In genomic region chr19:1019980-1020867, GRCh38 we compare ENCODE assay signal across 6 cellular contexts. TPM values are rescaled to one million over a fixed set of nuclear protein-coding genes. Genes with fewer than 3 reads are reported as not detected.
DNase-seq lines count a peak whose midpoint lies in the region; ATAC-seq lines count a peak whose summit lies in the region.

No MANE protein-coding gene starts in this region.

- peaks cover 23% of the 10 kb centered on the region for H3K79me1 ChIP-seq in mesendoderm (ENCODE audit: low read length)

- peak overlapping the region; percentile 44 for H3K4ac ChIP-seq in mesendoderm (ENCODE audit: low read depth, low read length)

- no peaks in the 10 kb centered on the region for H3K9me3 Mint-ChIP-seq in activated T-helper 17 cell treated with anti-CD3 and anti-CD28 coated beads, Interleukin-2, amount 50 U/mL, for 72 hours

- H3K4me3 ChIP-seq in GM23248 (peak overlapping the region; percentile 85), mesendoderm (ENCODE audit: low read length) (peak overlapping the region; percentile 77)

- H3K27ac Mint-ChIP-seq in activated T-helper 17 cell treated with anti-CD3 and anti-CD28 coated beads, Interleukin-2, amount 50 U/mL, for 72 hours = peak overlapping the region; percentile 100

- H2AK5ac ChIP-seq in mesendoderm (ENCODE audit: low read length) = no peak overlapping the region

- no peak overlapping the region for H2BK5ac ChIP-seq in mesendoderm (ENCODE audit: low read length)

- peak overlapping the region; percentile 94 for H3K9ac ChIP-seq in GM23248
- peak overlapping the region; percentile 87 for H3K9ac ChIP-seq in mesendoderm (ENCODE audit: low read length)

- H2BK120ac ChIP-seq in mesendoderm (ENCODE audit: low read depth, low read length) = no peak overlapping the region

- H3K9me2 ChIP-seq in GM23248 (ENCODE audit: insufficient read depth) = no peaks in the 10 kb centered on the region

- H3K4me2 ChIP-seq in GM23248 (ENCODE audit: unreplicated experiment) = peak overlapping the region; percentile 92
- peak overlapping the region; percentile 85 for H3K4me2 ChIP-seq in mesendoderm (ENCODE audit: low read length)

- H3K36me3 ChIP-seq in GM23248 (ENCODE audit: low read depth) (no peaks in the 10 kb centered on the region), mesendoderm (ENCODE audit: control insufficient read depth, insufficient read depth, low read length) (no peaks in the 10 kb centered on the region)

- no peak overlapping the region for H2AFZ ChIP-seq in GM23248

- in situ Hi-C loops in GM23248 (cut with MboI) = no loop called here

- no peaks in the 10 kb centered on the region; the same call in 1 of the 2 replicates for H4K20me1 ChIP-seq in GM23248 (ENCODE audit: insufficient read depth)

- H3K27me3 ChIP-seq in GM23248 (replicated peaks; ENCODE audit: insufficient read depth) (no peaks in the 10 kb centered on the region), mesendoderm (ENCODE audit: insufficient read depth, low read length, poor library complexity) (no peaks in the 10 kb centered on the region)

- peak overlapping the region; percentile 97 for H3K18ac ChIP-seq in mesendoderm (ENCODE audit: low read length)

- peak overlapping the region; percentile 96 for H3K56ac ChIP-seq in mesendoderm (ENCODE audit: low read length)

- peaks cover 30% of the 10 kb centered on the region for H3K36me3 Mint-ChIP-seq in activated T-helper 17 cell treated with anti-CD3 and anti-CD28 coated beads, Interleukin-2, amount 50 U/mL, for 72 hours (ENCODE audit: low read depth)

- WGBS in GM23248 (ENCODE audit: low coverage in 1 of 2, low lambda C conversion rate in 2 of 2, missing lambda C conversion rate in 2 of 2), 2 experiments = 2 to 4% methylated on average over 34 to 60 of the region's 60 CpGs
- WGBS in mesendoderm (ENCODE audit: extremely low coverage, insufficient coverage, low lambda C conversion rate) = no CpG with 5 or more reads among the region's 60 CpGs

- no peak overlapping the region for H4K8ac ChIP-seq in mesendoderm (ENCODE audit: low read depth, low read length)

- H3F3A ChIP-seq in GM23248 (ENCODE audit: insufficient read depth) = peaks cover 17% of the 10 kb centered on the region

- H3K27me3 Mint-ChIP-seq in activated T-helper 17 cell treated with anti-CD3 and anti-CD28 coated beads, Interleukin-2, amount 50 U/mL, for 72 hours = no peaks in the 10 kb centered on the region

- no peak for ATAC-seq in activated T-helper 17 cell treated with anti-CD3 and anti-CD28 coated beads, Interleukin-2, amount 50 U/mL, for 72 hours (replicated peaks)
- ATAC-seq in GM19455 (IDR thresholded peaks at IDR 0.05; ENCODE audit: unreplicated experiment) = no peak

- H3K27ac ChIP-seq in GM23248 (peak overlapping the region; percentile 85), mesendoderm (ENCODE audit: low read depth, low read length) (peak overlapping the region; percentile 63)

- H3K9me3 ChIP-seq in GM23248 (ENCODE audit: low read depth) = no peaks in the 10 kb centered on the region

- H3K4me1 Mint-ChIP-seq in activated T-helper 17 cell treated with anti-CD3 and anti-CD28 coated beads, Interleukin-2, amount 50 U/mL, for 72 hours = peaks cover 19% of the 10 kb centered on the region

- peak overlapping the region; percentile 91 for H3K4me3 Mint-ChIP-seq in activated T-helper 17 cell treated with anti-CD3 and anti-CD28 coated beads, Interleukin-2, amount 50 U/mL, for 72 hours

- H3K4me1 ChIP-seq in GM23248 (ENCODE audit: insufficient read depth) (peaks cover 33% of the 10 kb centered on the region), mesendoderm (ENCODE audit: control insufficient read depth, low read depth, low read length) (peaks cover 6% of the 10 kb centered on the region)

- H2BK15ac ChIP-seq in mesendoderm (replicated peaks; ENCODE audit: low read depth) = no peak overlapping the region

- H3K79me2 ChIP-seq in GM23248 (ENCODE audit: insufficient read depth) (peaks cover 57% of the 10 kb centered on the region), mesendoderm (ENCODE audit: control insufficient read depth, insufficient read depth, low read length) (peaks cover 55% of the 10 kb centered on the region)

- no peak overlapping the region for H4K5ac ChIP-seq in mesendoderm (ENCODE audit: low read length)

- DNase-seq in GM23248 = no peak
- DNase-seq in mesendoderm = peak; percentile 64
- DNase-seq in retina = no peak
- no peak for DNase-seq in DMS153 (lab: John Stamatoyannopoulos, UW)

- H3K23ac ChIP-seq in mesendoderm (ENCODE audit: low read length) = no peak overlapping the region

RNA-seq across cellular contexts. Expression of gene TMEM259, which starts 0.7 kb away (rescaled TPM):
- total RNA-seq in GM23248 (2014; rRNA removed; shearing (Covaris generic)) = 132 and 169 TPM in 2 replicates
- 76.7 and 79.7 TPM in 2 replicates for polyA plus RNA-seq in GM23248 (2016; fragmentation: Nextera tagmentation; extraction: Ambion mirVana)
- 100 to 1,000 TPM; 101 to 120 TPM for total RNA-seq in activated T-helper 17 cell treated with anti-CD3 and anti-CD28 coated beads, Interleukin-2, amount 50 U/mL, for 72 hours
- 82.5 TPM for polyA plus RNA-seq in mesendoderm (2013, experiment 1 of 2)
- polyA plus RNA-seq in mesendoderm (2013, experiment 2 of 2) = 81.3 TPM

RNA-seq across cellular contexts. Expression of gene RNU6-2, which starts 1.1 kb away (rescaled TPM):
- not detected in 2 replicates for total RNA-seq in GM23248 (2014; rRNA removed; shearing (Covaris generic))
- polyA plus RNA-seq in GM23248 (2016; fragmentation: Nextera tagmentation; extraction: Ambion mirVana) = not detected in 2 replicates
- not detected for total RNA-seq in activated T-helper 17 cell treated with anti-CD3 and anti-CD28 coated beads, Interleukin-2, amount 50 U/mL, for 72 hours
- not detected for polyA plus RNA-seq in mesendoderm (2013, experiment 1 of 2)
- not detected for polyA plus RNA-seq in mesendoderm (2013, experiment 2 of 2)

RNA-seq across cellular contexts. Expression of gene CNN2, which starts 6.2 kb away (rescaled TPM):
- 239 and 244 TPM in 2 replicates for total RNA-seq in GM23248 (2014; rRNA removed; shearing (Covaris generic))
- polyA plus RNA-seq in GM23248 (2016; fragmentation: Nextera tagmentation; extraction: Ambion mirVana) = 400 and 415 TPM in 2 replicates
- 100 to 1,000 TPM; 152 to 246 TPM for total RNA-seq in activated T-helper 17 cell treated with anti-CD3 and anti-CD28 coated beads, Interleukin-2, amount 50 U/mL, for 72 hours
- 595 TPM for polyA plus RNA-seq in mesendoderm (2013, experiment 1 of 2)
- 606 TPM for polyA plus RNA-seq in mesendoderm (2013, experiment 2 of 2)

RNA-seq across cellular contexts. Expression of gene ABCA7, which starts 19.7 kb away (rescaled TPM):
- total RNA-seq in GM23248 (2014; rRNA removed; shearing (Covaris generic)) = 1.1 and 2.1 TPM in 2 replicates
- 1.7 and 2.6 TPM in 2 replicates for polyA plus RNA-seq in GM23248 (2016; fragmentation: Nextera tagmentation; extraction: Ambion mirVana)
- total RNA-seq in activated T-helper 17 cell treated with anti-CD3 and anti-CD28 coated beads, Interleukin-2, amount 50 U/mL, for 72 hours = 10 to 100 TPM; 21.8 to 31.2 TPM
- polyA plus RNA-seq in mesendoderm (2013, experiment 1 of 2) = 3.9 TPM
- 4.4 TPM for polyA plus RNA-seq in mesendoderm (2013, experiment 2 of 2)

RNA-seq across cellular contexts. Expression of gene GRIN3B, which starts 20.0 kb away (rescaled TPM):
- 0.25 and 0.54 TPM in 2 replicates for total RNA-seq in GM23248 (2014; rRNA removed; shearing (Covaris generic))
- polyA plus RNA-seq in GM23248 (2016; fragmentation: Nextera tagmentation; extraction: Ambion mirVana) = not detected in 2 replicates
- total RNA-seq in activated T-helper 17 cell treated with anti-CD3 and anti-CD28 coated beads, Interleukin-2, amount 50 U/mL, for 72 hours = under 1 TPM in 1 of 2 donors, not detected in 1; 0.21 TPM
- polyA plus RNA-seq in mesendoderm (2013, experiment 1 of 2) = 0.06 TPM
- 0.10 TPM for polyA plus RNA-seq in mesendoderm (2013, experiment 2 of 2)
